1 cellular context compared by ENCODE assay signal in the genomic region with DNA sequence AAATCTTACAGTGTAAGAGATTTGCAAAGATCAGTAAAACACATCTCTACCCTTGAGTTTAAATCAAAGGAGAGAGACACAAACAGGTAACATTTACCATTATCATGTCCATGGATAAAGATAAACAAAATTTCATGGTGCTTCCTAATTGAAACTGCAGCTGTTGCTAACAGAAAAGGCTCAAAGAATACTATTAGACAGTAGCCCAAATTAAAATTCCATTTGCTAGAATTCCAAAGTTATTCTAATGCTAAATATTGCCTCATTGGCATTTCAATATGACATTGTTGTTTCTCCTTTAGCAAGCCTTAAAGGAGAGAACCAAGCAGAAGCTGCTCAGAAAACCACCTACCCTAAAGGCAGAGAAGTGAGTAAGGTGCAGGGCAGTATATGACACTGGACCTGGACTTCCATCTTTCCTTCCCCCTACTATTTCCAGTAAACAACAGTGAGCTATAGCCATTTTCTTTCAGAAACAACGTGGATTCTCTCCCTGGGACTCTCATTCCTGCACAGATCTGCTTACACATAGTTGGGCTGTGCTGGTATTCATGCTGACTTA.
TF ChIP-seq lines count a peak whose summit lies in the region.

No MANE protein-coding gene starts in this region.

TF ChIP-seq in GM23338, 12 proteins besides CTCF, POLR2A, EP300 and RAD21 (continued from another document):
- TF ChIP-seq ETS1 (IDR thresholded peaks at IDR 0.05) (no peak), POLR2AphosphoS5 (IDR thresholded peaks at IDR 0.05; ENCODE audit: low read depth) (no peak), CREB1 (CRISPR knock-in tag; IDR thresholded peaks at IDR 0.05; ENCODE audit: low read depth) (no peak)
TF ChIP-seq in GM23338: peak in this region for 0.
